8 cellular contexts compared by ENCODE assay signal in genomic region chr12:57590892-57591566, GRCh38. TPM values are rescaled to one million over a fixed set of nuclear protein-coding genes. Genes with fewer than 3 reads are reported as not detected.
DNase-seq lines count a peak whose midpoint lies in the region; ATAC-seq and TF ChIP-seq lines count a peak whose summit lies in the region.

Gene PIP4K2C (plus strand): TSS chr12:57591192. CDS start chr12:57591290, 98 bp downstream.

- peak within 1 kb of the TSS; percentile 30 to 90 (median 77) for H3K27ac ChIP-seq in spleen

- no peaks in the 10 kb centered on the region for H3K9me3 Mint-ChIP-seq in WTC11

- peaks cover 3% of the 10 kb centered on the region; the same call in 1 of the 2 replicates for H3K27me3 Mint-ChIP-seq in WTC11 (ENCODE audit: low read depth)

- peaks cover 0 to 21% (median 0%) of the 10 kb centered on the region in 7 donors for H3K27me3 ChIP-seq in spleen (replicated peaks in 1 of 7)

- peaks cover 0 to 30% (median 21%) of the 10 kb centered on the region in 6 donors for H3K4me1 ChIP-seq in spleen

- CTCF ChIA-PET in WTC11 (lab: Charles Lee) = interaction anchor here (0.6 to 4.7 kb wide), 14 partner anchors 8 to 320 kb away, joined by 3 to 22 read pairs (median 5); partner anchors contain the start of genes ARHGEF25, B4GALNT1, DTX3 and TSFM

- TF ChIP-seq CTCF in WTC11 (IDR thresholded peaks at IDR 0.05) = no peak
- TF ChIP-seq CTCF in cardiac fibroblast (IDR thresholded peaks at IDR 0.05; ENCODE audit: low read depth, low read length) = no peak
- peak in 1 of 11 experiments; percentile 22 for TF ChIP-seq CTCF in spleen (IDR thresholded peaks at IDR 0.05 in 8 of 11, conservative IDR thresholded peaks at IDR 0.05 in 3 of 11)

- peak; percentile 81 for ATAC-seq in GM18858 (IDR thresholded peaks at IDR 0.05; ENCODE audit: unreplicated experiment)
- peak; percentile 62 for ATAC-seq in HG03060 (IDR thresholded peaks at IDR 0.05; ENCODE audit: low read depth, unreplicated experiment)
- peak; percentile 98 for ATAC-seq in WTC11

- H3K4me3 ChIP-seq in cardiac fibroblast (replicated peaks in 1 of 2; ENCODE audit: low read depth in 2 of 2, low read length in 2 of 2) (peak within 1 kb of the TSS; percentile 75 to 88), spleen (peak within 1 kb of the TSS; percentile 66 to 97 (median 90))

- DNase-seq in A172 (ENCODE audit: low spot score) (peak; percentile 62), NCI-H2196 treated with DMSO at 0.1 percent for 48 hours (lab: John Stamatoyannopoulos, UW; ENCODE audit: unreplicated experiment) (peak; percentile 76), WTC11 (ENCODE audit: low spot score) (peak; percentile 91), cardiac fibroblast (ENCODE audit: low read depth in 2 of 2) (peak; percentile 33 to 56), inferior parietal cortex (ENCODE audit: extremely low spot score) (peak; percentile 76), spleen (peak; percentile 96)

- intact Hi-C loops in spleen (cut with DNase I; ENCODE audit: low total_unique reads) = no loop called here

- peak within 1 kb of the TSS; percentile 72 for H3K27ac Mint-ChIP-seq in WTC11

- H3K4me3 Mint-ChIP-seq in WTC11 = peak within 1 kb of the TSS; percentile 89

- TF ChIP-seq POLR2A in spleen (IDR thresholded peaks at IDR 0.05) = peak in 1 of 3 donors; percentile 33

- peaks cover 0 to 24% (median 18%) of the 10 kb centered on the region in 6 donors for H3K36me3 ChIP-seq in spleen

- POLR2A ChIA-PET in WTC11 (lab: Charles Lee) = interaction anchor here (0.6 to 1.3 kb wide), 5 partner anchors 18 to 1730 kb away, joined by 3 to 4 read pairs (median 3); partner anchors contain the start of gene ARHGEF25

- no peaks in the 10 kb centered on the region for H3K9me3 ChIP-seq in spleen

- H3K36me3 Mint-ChIP-seq in WTC11 = peaks cover 8% of the 10 kb centered on the region

- WGBS in spleen, 5 donors = 1 to 2% (median 1%) methylated on average over 26 to 61 of the region's 61 CpGs

- H3K4me1 Mint-ChIP-seq in WTC11 = peaks cover 14% of the 10 kb centered on the region

TF ChIP-seq in WTC11, 78 proteins besides CTCF, POLR2A, EP300 and RAD21 (continues in another document):
- peak; percentile 30; the same call in 1 of the 2 replicates for TF ChIP-seq E2F1 (CRISPR knock-in tag; IDR thresholded peaks at IDR 0.05)
- TF ChIP-seq ZNF532 (CRISPR knock-in tag; IDR thresholded peaks at IDR 0.05; ENCODE audit: borderline replicate concordance) = no peak
- no peak for TF ChIP-seq NFATC4 (CRISPR knock-in tag; IDR thresholded peaks at IDR 0.05)
- no peak for TF ChIP-seq GRHL2 (CRISPR knock-in tag; IDR thresholded peaks at IDR 0.05; ENCODE audit: insufficient replicate concordance, severe bottlenecking)
- no peak for TF ChIP-seq ZMAT4 (CRISPR knock-in tag; IDR thresholded peaks at IDR 0.05)
- TF ChIP-seq RELA (CRISPR knock-in tag; IDR thresholded peaks at IDR 0.05; ENCODE audit: borderline replicate concordance) = no peak
- TF ChIP-seq ERG (CRISPR knock-in tag; IDR thresholded peaks at IDR 0.05) = no peak
- no peak; the same call in 1 of the 2 replicates for TF ChIP-seq CREM (CRISPR knock-in tag; IDR thresholded peaks at IDR 0.05)
- TF ChIP-seq IRF2 (CRISPR knock-in tag; IDR thresholded peaks at IDR 0.05; ENCODE audit: borderline replicate concordance, low read depth) = no peak
- TF ChIP-seq NR3C1 (CRISPR knock-in tag; conservative IDR thresholded peaks at IDR 0.05; ENCODE audit: low read depth) = no peak
- TF ChIP-seq ZBTB43 (CRISPR knock-in tag; IDR thresholded peaks at IDR 0.05) = peak; percentile 38; the same call in 1 of the 2 replicates
- TF ChIP-seq ZBTB21 (CRISPR knock-in tag; IDR thresholded peaks at IDR 0.05; ENCODE audit: borderline replicate concordance) = no peak
- no peak for TF ChIP-seq CDX4 (CRISPR knock-in tag; IDR thresholded peaks at IDR 0.05; ENCODE audit: borderline replicate concordance)
- no peak for TF ChIP-seq SMAD4 (CRISPR knock-in tag; IDR thresholded peaks at IDR 0.05)
- TF ChIP-seq MAX (CRISPR knock-in tag; IDR thresholded peaks at IDR 0.05) = peak; percentile 96
- TF ChIP-seq GABPB1 (CRISPR knock-in tag; IDR thresholded peaks at IDR 0.05) = no peak
- TF ChIP-seq RORB (CRISPR knock-in tag; IDR thresholded peaks at IDR 0.05) = no peak
- TF ChIP-seq ELF4 (CRISPR knock-in tag; IDR thresholded peaks at IDR 0.05; ENCODE audit: low read depth) = no peak

RNA-seq across cellular contexts. Expression of gene PIP4K2C, which starts in this region (rescaled TPM):
- total RNA-seq in A172 (2014; rRNA removed; shearing (Covaris generic)) = 42.5 and 54.0 TPM in 2 replicates
- total RNA-seq in WTC11 (2021) = 25.4 to 26.9 TPM (median 25.8 TPM) in 3 replicates
- 10 to 100 TPM; 15.0 to 20.9 (median 18.8) TPM for total RNA-seq in spleen
- 1 to 10 TPM; 5.7 to 7.5 (median 6.3) TPM for polyA plus RNA-seq in spleen

Comparison
In these comparisons a context has a peak if more than half of its experiments do, and no peak if none do; other contexts are left out.
1. Peak in every context shown above with its lines: DNase-seq, ATAC-seq, H3K4me3 ChIP-seq and H3K27ac ChIP-seq.
2. DNase-seq: peak in every context shown above with its lines; median percentile 96 in spleen; 91 in WTC11; 76 in NCI-H2196 treated with DMSO at 0.1 percent for 48 hours; 76 in inferior parietal cortex; 62 in A172; 44 in cardiac fibroblast.